1 cellular context compared by ENCODE assay signal in the genomic region with DNA sequence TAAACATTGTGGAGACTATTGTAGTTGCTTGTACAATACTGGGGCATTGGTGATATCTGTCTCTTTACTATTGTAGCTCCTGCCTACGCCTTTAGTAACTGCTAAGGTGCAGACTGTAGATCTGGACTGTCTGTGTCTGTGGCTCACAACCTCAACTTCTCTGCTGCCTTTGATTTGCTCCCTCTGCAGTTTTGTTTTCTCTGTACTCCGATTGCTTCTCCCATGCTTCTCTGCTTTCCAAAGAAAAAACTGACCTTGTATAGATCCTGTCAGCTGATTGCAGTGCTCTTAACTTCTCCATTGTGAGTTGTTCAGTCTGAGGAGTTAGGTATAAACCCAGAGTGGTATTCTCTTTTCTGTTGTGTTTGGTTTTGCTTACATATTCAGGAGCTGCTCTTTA.
A peak's percentile ranks its signal among the peaks of the same experiment; 100 is the strongest.
TF ChIP-seq lines count a peak whose summit lies in the region.

No MANE protein-coding gene starts in this region.

TF ChIP-seq in HEK293, 187 proteins besides CTCF, POLR2A, EP300 and RAD21 (continued from another document):
- TF ChIP-seq, protein P1, sequence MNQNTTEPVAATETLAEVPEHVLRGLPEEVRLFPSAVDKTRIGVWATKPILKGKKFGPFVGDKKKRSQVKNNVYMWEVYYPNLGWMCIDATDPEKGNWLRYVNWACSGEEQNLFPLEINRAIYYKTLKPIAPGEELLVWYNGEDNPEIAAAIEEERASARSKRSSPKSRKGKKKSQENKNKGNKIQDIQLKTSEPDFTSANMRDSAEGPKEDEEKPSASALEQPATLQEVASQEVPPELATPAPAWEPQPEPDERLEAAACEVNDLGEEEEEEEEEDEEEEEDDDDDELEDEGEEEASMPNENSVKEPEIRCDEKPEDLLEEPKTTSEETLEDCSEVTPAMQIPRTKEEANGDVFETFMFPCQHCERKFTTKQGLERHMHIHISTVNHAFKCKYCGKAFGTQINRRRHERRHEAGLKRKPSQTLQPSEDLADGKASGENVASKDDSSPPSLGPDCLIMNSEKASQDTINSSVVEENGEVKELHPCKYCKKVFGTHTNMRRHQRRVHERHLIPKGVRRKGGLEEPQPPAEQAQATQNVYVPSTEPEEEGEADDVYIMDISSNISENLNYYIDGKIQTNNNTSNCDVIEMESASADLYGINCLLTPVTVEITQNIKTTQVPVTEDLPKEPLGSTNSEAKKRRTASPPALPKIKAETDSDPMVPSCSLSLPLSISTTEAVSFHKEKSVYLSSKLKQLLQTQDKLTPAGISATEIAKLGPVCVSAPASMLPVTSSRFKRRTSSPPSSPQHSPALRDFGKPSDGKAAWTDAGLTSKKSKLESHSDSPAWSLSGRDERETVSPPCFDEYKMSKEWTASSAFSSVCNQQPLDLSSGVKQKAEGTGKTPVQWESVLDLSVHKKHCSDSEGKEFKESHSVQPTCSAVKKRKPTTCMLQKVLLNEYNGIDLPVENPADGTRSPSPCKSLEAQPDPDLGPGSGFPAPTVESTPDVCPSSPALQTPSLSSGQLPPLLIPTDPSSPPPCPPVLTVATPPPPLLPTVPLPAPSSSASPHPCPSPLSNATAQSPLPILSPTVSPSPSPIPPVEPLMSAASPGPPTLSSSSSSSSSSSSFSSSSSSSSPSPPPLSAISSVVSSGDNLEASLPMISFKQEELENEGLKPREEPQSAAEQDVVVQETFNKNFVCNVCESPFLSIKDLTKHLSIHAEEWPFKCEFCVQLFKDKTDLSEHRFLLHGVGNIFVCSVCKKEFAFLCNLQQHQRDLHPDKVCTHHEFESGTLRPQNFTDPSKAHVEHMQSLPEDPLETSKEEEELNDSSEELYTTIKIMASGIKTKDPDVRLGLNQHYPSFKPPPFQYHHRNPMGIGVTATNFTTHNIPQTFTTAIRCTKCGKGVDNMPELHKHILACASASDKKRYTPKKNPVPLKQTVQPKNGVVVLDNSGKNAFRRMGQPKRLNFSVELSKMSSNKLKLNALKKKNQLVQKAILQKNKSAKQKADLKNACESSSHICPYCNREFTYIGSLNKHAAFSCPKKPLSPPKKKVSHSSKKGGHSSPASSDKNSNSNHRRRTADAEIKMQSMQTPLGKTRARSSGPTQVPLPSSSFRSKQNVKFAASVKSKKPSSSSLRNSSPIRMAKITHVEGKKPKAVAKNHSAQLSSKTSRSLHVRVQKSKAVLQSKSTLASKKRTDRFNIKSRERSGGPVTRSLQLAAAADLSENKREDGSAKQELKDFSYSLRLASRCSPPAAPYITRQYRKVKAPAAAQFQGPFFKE (tag by site-specific recombination; IDR thresholded peaks at IDR 0.05; ENCODE audit: borderline replicate concordance), result no peak
- no peak for TF ChIP-seq ZNF529 (tag by site-specific recombination; IDR thresholded peaks at IDR 0.05; ENCODE audit: insufficient replicate concordance)
- TF ChIP-seq ZNF623 (tag by site-specific recombination; IDR thresholded peaks at IDR 0.05), result no peak
- TF ChIP-seq ZFP69B (tag by site-specific recombination; IDR thresholded peaks at IDR 0.05), result no peak
- TF ChIP-seq ZEB2 (tag by site-specific recombination; IDR thresholded peaks at IDR 0.05), result no peak
- no peak for TF ChIP-seq ZNF610 (tag by site-specific recombination; IDR thresholded peaks at IDR 0.05; ENCODE audit: borderline replicate concordance)
- TF ChIP-seq ZNF677 (tag by site-specific recombination; IDR thresholded peaks at IDR 0.05), result no peak
- TF ChIP-seq MEIS1 (CRISPR knock-in tag; IDR thresholded peaks at IDR 0.05; ENCODE audit: borderline replicate concordance), result no peak
- TF ChIP-seq, protein P2, sequence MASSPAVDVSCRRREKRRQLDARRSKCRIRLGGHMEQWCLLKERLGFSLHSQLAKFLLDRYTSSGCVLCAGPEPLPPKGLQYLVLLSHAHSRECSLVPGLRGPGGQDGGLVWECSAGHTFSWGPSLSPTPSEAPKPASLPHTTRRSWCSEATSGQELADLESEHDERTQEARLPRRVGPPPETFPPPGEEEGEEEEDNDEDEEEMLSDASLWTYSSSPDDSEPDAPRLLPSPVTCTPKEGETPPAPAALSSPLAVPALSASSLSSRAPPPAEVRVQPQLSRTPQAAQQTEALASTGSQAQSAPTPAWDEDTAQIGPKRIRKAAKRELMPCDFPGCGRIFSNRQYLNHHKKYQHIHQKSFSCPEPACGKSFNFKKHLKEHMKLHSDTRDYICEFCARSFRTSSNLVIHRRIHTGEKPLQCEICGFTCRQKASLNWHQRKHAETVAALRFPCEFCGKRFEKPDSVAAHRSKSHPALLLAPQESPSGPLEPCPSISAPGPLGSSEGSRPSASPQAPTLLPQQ (tag by site-specific recombination; IDR thresholded peaks at IDR 0.05), result no peak
- TF ChIP-seq ZFP41 (tag by site-specific recombination; IDR thresholded peaks at IDR 0.05; ENCODE audit: borderline replicate concordance), result no peak
- TF ChIP-seq ZNF155 (tag by site-specific recombination; IDR thresholded peaks at IDR 0.05), result no peak
- peak; percentile 52; the same call in 1 of the 2 replicates for TF ChIP-seq TRIM28 (IDR thresholded peaks at IDR 0.05; ENCODE audit: borderline replicate concordance, low read length)
- no peak for TF ChIP-seq KLF16 (tag by site-specific recombination; IDR thresholded peaks at IDR 0.05)
- TF ChIP-seq ZNF473 (tag by site-specific recombination; IDR thresholded peaks at IDR 0.05), result no peak
